ENCODE assay signal across 17 cellular contexts in genomic region chr11:43903969-43904368, GRCh38. TPM values are rescaled to one million over a fixed set of nuclear protein-coding genes. Genes with fewer than 3 reads are reported as not detected.
DNase-seq lines count a peak whose midpoint lies in the region; ATAC-seq and TF ChIP-seq lines count a peak whose summit lies in the region.
"Had no signal": no experiment of that assay in that cellular context is flagged by ENCODE, and none has a peak within 500 bp of the region (broad histone marks: within the 10 kb centered on the region; RNA-seq: fewer than 3 reads in every experiment).

No MANE protein-coding gene starts in this region.

- peak overlapping the region; percentile 64 for H3K27ac ChIP-seq in epithelial cell of prostate
- peak overlapping the region; percentile 11 to 79 for H3K27ac ChIP-seq in ovary
- H3K27ac ChIP-seq: 22Rv1, A549, HL-60 had no signal

- WGBS in ovary, 3 donors: 91 to 94% (median 91%) methylated on average over 4 of the region's 4 CpGs

- intact Hi-C loops in ovary (cut with DNase I): no loop called here

- no peak for TF ChIP-seq EP300 in ovary (IDR thresholded peaks at IDR 0.05)

- H3K4me1 ChIP-seq in ovary (ENCODE audit: insufficient read depth): peaks cover 5% of the 10 kb centered on the region
- H3K4me1 ChIP-seq: A549, HAP-1 had no signal

- H3K4me1 Mint-ChIP-seq in activated T-cell treated with anti-CD3 and anti-CD28 coated beads, Interleukin-2, amount 50 U/mL, for 72 hours (ENCODE audit: low read depth): peaks cover 14% of the 10 kb centered on the region

- peak overlapping the region; percentile 42 for H3K27ac Mint-ChIP-seq in activated T-cell treated with anti-CD3 and anti-CD28 coated beads, Interleukin-2, amount 50 U/mL, for 72 hours
- H3K27ac Mint-ChIP-seq: CD4-positive, alpha-beta memory T cell had no signal

- H3K4me3 ChIP-seq in ovary (no peak overlapping the region), H7 (ENCODE audit: insufficient read depth, low read depth, low read length) (no peak overlapping the region)
- H3K4me3 ChIP-seq: A549, HAP-1 had no signal

- H3K36me3 ChIP-seq in ovary: no peaks in the 10 kb centered on the region
- H3K36me3 ChIP-seq in H7 (replicated peaks; ENCODE audit: control insufficient read depth, insufficient read depth, low read length): no peaks in the 10 kb centered on the region; the same call in 1 of the 2 replicates

- no peak for TF ChIP-seq CTCF in ovary (IDR thresholded peaks at IDR 0.05)

- no peak for DNase-seq in activated T-cell treated with anti-CD3 and anti-CD28 coated beads, Interleukin-2, amount 50 U/mL, for 72 hours
- no peak for DNase-seq in activated T-cell treated with anti-CD3 and anti-CD28 coated beads, Interleukin-2, amount 50 U/mL, for 1 hour
- DNase-seq in epithelial cell of prostate (ENCODE audit: low read depth, low spot score) (no peak), ovary (no peak), H7 (no peak), GOT3 (lab: John Stamatoyannopoulos, UW) (no peak)
- DNase-seq: AML-193; Calu3; CD4-positive, alpha-beta memory T cell; DMS79 treated with DMSO at 0.1 percent for 48 hours; GF-D8 had no signal

- no peak overlapping the region for H3K4me3 Mint-ChIP-seq in activated T-cell treated with anti-CD3 and anti-CD28 coated beads, Interleukin-2, amount 50 U/mL, for 72 hours
- H3K4me3 Mint-ChIP-seq: CD14-positive monocyte; CD4-positive, alpha-beta memory T cell had no signal

- no peaks in the 10 kb centered on the region for H3K27me3 ChIP-seq in ovary
- no peaks in the 10 kb centered on the region for H3K27me3 ChIP-seq in H7 (ENCODE audit: control insufficient read depth, insufficient read depth, low read length)

- H3K9me3 ChIP-seq in ovary: no peaks in the 10 kb centered on the region
- H3K9me3 ChIP-seq: A549, HAP-1 had no signal

- H3K27me3 Mint-ChIP-seq in activated T-cell treated with anti-CD3 and anti-CD28 coated beads, Interleukin-2, amount 50 U/mL, for 72 hours (ENCODE audit: low read depth): no peaks in the 10 kb centered on the region
- H3K27me3 Mint-ChIP-seq: CD4-positive, alpha-beta memory T cell had no signal

- no peak for TF ChIP-seq POLR2A in ovary (IDR thresholded peaks at IDR 0.05)

- ATAC-seq in activated T-cell treated with anti-CD3 and anti-CD28 coated beads, Interleukin-2, amount 50 U/mL, for 72 hours (replicated peaks in 1 of 2): no peak
- no peak for ATAC-seq in HG02763 (IDR thresholded peaks at IDR 0.05; ENCODE audit: unreplicated experiment)
- ATAC-seq: A549 had no signal

- H3K9me3 Mint-ChIP-seq in activated T-cell treated with anti-CD3 and anti-CD28 coated beads, Interleukin-2, amount 50 U/mL, for 72 hours: no peaks in the 10 kb centered on the region
- H3K9me3 Mint-ChIP-seq: CD4-positive, alpha-beta memory T cell had no signal

- peaks cover 0 to 3% of the 10 kb centered on the region in 2 donors for H3K36me3 Mint-ChIP-seq in activated T-cell treated with anti-CD3 and anti-CD28 coated beads, Interleukin-2, amount 50 U/mL, for 72 hours (ENCODE audit: insufficient read depth in 2 of 2)

RNA-seq across cellular contexts. Expression of gene ALKBH3, which starts 23.3 kb away (rescaled TPM):
- total RNA-seq in activated T-cell treated with anti-CD3 and anti-CD28 coated beads, Interleukin-2, amount 50 U/mL, for 72 hours: 10 to 100 TPM; 81.7 to 84.4 TPM
- 10 to 100 TPM; 25.4 to 53.5 (median 32.2) TPM for total RNA-seq in ovary
- 10 to 100 TPM; 30.4 to 36.6 TPM for polyA plus RNA-seq in ovary
- 15.7 and 16.3 TPM in 2 replicates for total RNA-seq in H7 (2014; rRNA removed; shearing (Covaris generic))

RNA-seq across cellular contexts. Expression of gene C11orf96, which starts 38.5 kb away (rescaled TPM):
- total RNA-seq in activated T-cell treated with anti-CD3 and anti-CD28 coated beads, Interleukin-2, amount 50 U/mL, for 72 hours: 1 to 10 TPM; 4.7 to 8.6 TPM
- total RNA-seq in ovary: 1,000 to 10,000 TPM in 2 of 7 donors, 100 to 1,000 TPM in 5; 213 to 1,276 (median 506) TPM
- polyA plus RNA-seq in ovary: 100 to 1,000 TPM in 1 of 2 donors, 10 to 100 TPM in 1; 35.9 to 218 TPM
- 2.9 and 4.1 TPM in 2 replicates for total RNA-seq in H7 (2014; rRNA removed; shearing (Covaris generic))
- polyA plus RNA-seq: CD14-positive monocyte; CD4-positive, alpha-beta memory T cell had no signal

Comparison
In these comparisons a context has a peak if more than half of its experiments do, and no peak if none do; other contexts are left out.
1. RNA of gene C11orf96, which starts 38.5 kb away (total RNA-seq): 213 to 1,276 TPM in ovary; 4.7 to 8.6 TPM in activated T-cell treated with anti-CD3 and anti-CD28 coated beads, Interleukin-2, amount 50 U/mL, for 72 hours and 2.9 to 4.1 TPM in H7; every median in the first group is over 10 times any median in the second.